19 cellular contexts compared by ENCODE assay signal in genomic region chr11:30992513-30992849, GRCh38.
A peak's percentile ranks its signal among the peaks of the same experiment; 100 is the strongest.
DNase-seq lines count a peak whose midpoint lies in the region; ATAC-seq and TF ChIP-seq lines count a peak whose summit lies in the region.
"Had no signal": no experiment of that assay in that cellular context is flagged by ENCODE, and none has a peak within 500 bp of the region (broad histone marks: within the 10 kb centered on the region; RNA-seq: fewer than 3 reads in every experiment).

No MANE protein-coding gene starts in this region.

- H3K9me3 Mint-ChIP-seq in WTC11: no peaks in the 10 kb centered on the region
- H3K9me3 Mint-ChIP-seq: nephron progenitor cell had no signal

- no peaks in the 10 kb centered on the region for H4K20me1 ChIP-seq in SK-N-SH (ENCODE audit: insufficient read depth)

- no peak overlapping the region for H3K4me3 Mint-ChIP-seq in WTC11
- H3K4me3 Mint-ChIP-seq: activated CD4-positive, alpha-beta memory T cell treated with anti-CD3 and anti-CD28 coated beads, Interleukin-2, amount 10 ng/mL, durations not matched to agents 7 days and 5 days; nephron progenitor cell had no signal

- H3K4me1 ChIP-seq in right lobe of liver: peaks cover 0 to 9% (median 0%) of the 10 kb centered on the region in 4 donors
- H3K4me1 ChIP-seq in SK-N-SH (ENCODE audit: control insufficient read depth in 1 of 2, insufficient read depth in 2 of 2, low read depth in 1 of 2, low read length in 1 of 2): no peaks in the 10 kb centered on the region
- H3K4me1 ChIP-seq: tibial artery had no signal

- no peak for TF ChIP-seq CTCF in WTC11 (IDR thresholded peaks at IDR 0.05)
- no peak for TF ChIP-seq CTCF in right lobe of liver (IDR thresholded peaks at IDR 0.05)
- TF ChIP-seq CTCF in SK-N-SH (IDR thresholded peaks at IDR 0.05): no peak

- H3K36me3 ChIP-seq in right lobe of liver (no peaks in the 10 kb centered on the region), SK-N-SH (replicated peaks in 1 of 2; ENCODE audit: control insufficient read depth in 1 of 2, insufficient read depth in 2 of 2, low read length in 1 of 2) (no peaks in the 10 kb centered on the region)
- H3K36me3 ChIP-seq: tibial artery had no signal

- H2AFZ ChIP-seq in SK-N-SH (ENCODE audit: low read depth): no peak overlapping the region

- no peak for TF ChIP-seq RAD21 in SK-N-SH (IDR thresholded peaks at IDR 0.05; ENCODE audit: low read length)

- no peak overlapping the region for H3K27ac Mint-ChIP-seq in WTC11
- H3K27ac Mint-ChIP-seq: activated CD4-positive, alpha-beta memory T cell treated with anti-CD3 and anti-CD28 coated beads, Interleukin-2, amount 10 ng/mL, durations not matched to agents 7 days and 5 days; nephron progenitor cell had no signal

- intact Hi-C loops in right lobe of liver (cut with DNase I): no loop called here

- no peaks in the 10 kb centered on the region for H3K79me2 ChIP-seq in SK-N-SH (ENCODE audit: insufficient read depth)

- 6% methylated on average over 1 of the region's 1 CpG for WGBS in right lobe of liver (ENCODE audit: insufficient coverage, low coverage, low lambda C conversion rate, missing lambda C conversion rate)
- 15% methylated on average over 1 of the region's 1 CpG for WGBS in SK-N-SH (ENCODE audit: low lambda C conversion rate)

- H3K4me2 ChIP-seq in SK-N-SH: no peak overlapping the region

- H3K27me3 ChIP-seq in right lobe of liver: no peaks in the 10 kb centered on the region
- H3K27me3 ChIP-seq in SK-N-SH (ENCODE audit: insufficient read depth): no peaks in the 10 kb centered on the region
- H3K27me3 ChIP-seq: tibial artery had no signal

- no peaks in the 10 kb centered on the region for H3K9me3 ChIP-seq in right lobe of liver
- H3K9me3 ChIP-seq in SK-N-SH: no peaks in the 10 kb centered on the region
- H3K9me3 ChIP-seq: tibial artery had no signal

- DNase-seq in WTC11 (ENCODE audit: low spot score): no peak
- no peak for DNase-seq in right lobe of liver
- DNase-seq in NCI-H524 (lab: John Stamatoyannopoulos, UW): no peak
- DNase-seq in occipital lobe (lab: John Stamatoyannopoulos, UW): no peak
- no peak for DNase-seq in SK-N-SH
- DNase-seq: activated CD4-positive, alpha-beta memory T cell treated with anti-CD3 and anti-CD28 coated beads, Interleukin-2, amount 10 ng/mL, durations not matched to agents 7 days and 5 days; activated effector memory CD4-positive, alpha-beta T cell treated with Interleukin-2 at 50 U/mL for 16 hours; cortex of kidney; hippocampal formation; nephron progenitor cell; right cardiac atrium; stimulated activated CD4-positive, alpha-beta T cell treated with anti-CD3 and anti-CD28 coated beads, Interleukin-2, amount 100 ng/mL, for 24 hours; stimulated activated CD8-positive, alpha-beta memory T cell treated with anti-CD3 and anti-CD28 coated beads, Interleukin-4, amount 100 ng/mL, for 48 hours; tibial artery had no signal

- no peaks in the 10 kb centered on the region for H3K9me2 ChIP-seq in SK-N-SH

- H3K4me3 ChIP-seq in right lobe of liver (peak overlapping the region; percentile 17 to 50 (median 44)), SK-N-SH (ENCODE audit: low read depth in 2 of 2, low read length in 1 of 2) (no peak overlapping the region)
- H3K4me3 ChIP-seq: lung, tibial artery had no signal

- ATAC-seq in GM18519 (IDR thresholded peaks at IDR 0.05; ENCODE audit: low FRiP score, unreplicated experiment): peak; percentile 52
- peak; percentile 59 for ATAC-seq in HG02798 (IDR thresholded peaks at IDR 0.05; ENCODE audit: poor library complexity, unreplicated experiment)
- peak; percentile 88 for ATAC-seq in WTC11
- ATAC-seq in right lobe of liver: peak; percentile 48 to 82 (median 70)
- ATAC-seq: right cardiac atrium had no signal

- no peaks in the 10 kb centered on the region for H3F3A ChIP-seq in SK-N-SH (replicated peaks; ENCODE audit: insufficient read depth)

- no peak overlapping the region for H3K9ac ChIP-seq in SK-N-SH

- no peaks in the 10 kb centered on the region for H3K27me3 Mint-ChIP-seq in WTC11 (ENCODE audit: low read depth)
- H3K27me3 Mint-ChIP-seq: activated CD4-positive, alpha-beta memory T cell treated with anti-CD3 and anti-CD28 coated beads, Interleukin-2, amount 10 ng/mL, durations not matched to agents 7 days and 5 days had no signal

- CTCF ChIA-PET in WTC11 (lab: Charles Lee) (interaction anchor here (1.6 kb wide), 1 partner anchor 53 kb away, joined by 14 read pairs; no protein-coding TSS in a partner anchor), SK-N-SH (lab: Yijun Ruan, JAX) (interaction anchor here (0.6 to 2.0 kb wide), 3 partner anchors 32 to 75 kb away, joined by 3 to 7 read pairs (median 3); no protein-coding TSS in a partner anchor)

- TF ChIP-seq POLR2A in right lobe of liver (IDR thresholded peaks at IDR 0.05): peak; percentile 11

- H3K27ac ChIP-seq in right lobe of liver (peak overlapping the region; percentile 67 to 89 (median 84)), SK-N-SH (ENCODE audit: low read depth in 2 of 2, low read length in 1 of 2) (no peak overlapping the region)
- H3K27ac ChIP-seq: C4-2B, HL-60, tibial artery had no signal

- TF ChIP-seq EP300 in SK-N-SH (IDR thresholded peaks at IDR 0.05; ENCODE audit: borderline replicate concordance in 1 of 2, low read depth in 1 of 2, low read length in 1 of 2): no peak

- no peaks in the 10 kb centered on the region for H3K36me3 Mint-ChIP-seq in WTC11

- peaks cover 7% of the 10 kb centered on the region; the same call in 1 of the 2 replicates for H3K4me1 Mint-ChIP-seq in WTC11
- H3K4me1 Mint-ChIP-seq: nephron progenitor cell had no signal

- POLR2A ChIA-PET in WTC11 (lab: Charles Lee): no interaction called here
- POLR2A ChIA-PET in SK-N-SH (lab: Yijun Ruan, JAX): no interaction called here

TF ChIP-seq in WTC11, 78 proteins besides CTCF, POLR2A, EP300 and RAD21:
- TF ChIP-seq ZMAT4 (CRISPR knock-in tag; IDR thresholded peaks at IDR 0.05) (no peak), NFE2L1 (CRISPR knock-in tag; IDR thresholded peaks at IDR 0.05) (peak; percentile 51; the same call in 1 of the 2 replicates)

TF ChIP-seq in SK-N-SH, 30 proteins besides CTCF, POLR2A, EP300 and RAD21:
- TF ChIP-seq TEAD4 (IDR thresholded peaks at IDR 0.05; ENCODE audit: borderline replicate concordance, insufficient read depth) (no peak), FOXJ3 (CRISPR knock-in tag; IDR thresholded peaks at IDR 0.05) (no peak), USF1 (IDR thresholded peaks at IDR 0.05; ENCODE audit: borderline replicate concordance, low read depth) (no peak)

Comparison
In these comparisons a context has a peak if more than half of its experiments do, and no peak if none do; other contexts are left out.
1. H3K27ac ChIP-seq: peak in right lobe of liver (3 of 3); none in SK-N-SH (0 of 2).
2. H3K4me3 ChIP-seq: peak in right lobe of liver (3 of 3); none in SK-N-SH (0 of 2).
3. Peak in every context shown above with its lines, with median percentiles within 50 percentile points of each other: ATAC-seq.